In genomic region chr2:64899081-64899865, GRCh38 we compare ENCODE assay signal across 27 cellular contexts.
DNase-seq lines count a peak whose midpoint lies in the region; ATAC-seq, FAIRE-seq and TF ChIP-seq lines count a peak whose summit lies in the region.
"Had no signal": no experiment of that assay in that cellular context is flagged by ENCODE, and none has a peak within 500 bp of the region (broad histone marks: within the 10 kb centered on the region; RNA-seq: fewer than 3 reads in every experiment).

No MANE protein-coding gene starts in this region.

- no peaks in the 10 kb centered on the region for H3K27me3 ChIP-seq in pancreas
- no peaks in the 10 kb centered on the region for H3K27me3 ChIP-seq in Peyer's patch
- H3K27me3 ChIP-seq: gastrocnemius medialis, hepatocyte, left lung, MG63, SJSA1, stomach, tibial artery had no signal

- no peak for TF ChIP-seq CTCF in activated CD8-positive, alpha-beta T cell treated with anti-CD3 and anti-CD28 coated beads for 36 hours (IDR thresholded peaks at IDR 0.05)
- TF ChIP-seq CTCF in pancreas (IDR thresholded peaks at IDR 0.05): no peak
- TF ChIP-seq CTCF in Peyer's patch (IDR thresholded peaks at IDR 0.05): no peak

- peaks cover 13% of the 10 kb centered on the region for H3K4me1 Mint-ChIP-seq in activated CD8-positive, alpha-beta T cell treated with anti-CD3 and anti-CD28 coated beads, Interleukin-2, amount 10 ng/mL, durations not matched to agents 7 days and 5 days (ENCODE audit: low read depth)
- peaks cover 6% of the 10 kb centered on the region for H3K4me1 Mint-ChIP-seq in activated CD8-positive, alpha-beta T cell treated with anti-CD3 and anti-CD28 coated beads for 36 hours (ENCODE audit: low read depth)
- H3K4me1 Mint-ChIP-seq in T-helper 17 cell: peaks cover 9% of the 10 kb centered on the region
- H3K4me1 Mint-ChIP-seq in effector memory CD8-positive, alpha-beta T cell (ENCODE audit: low read depth in 2 of 2): peaks cover 3 to 7% of the 10 kb centered on the region in 2 donors

- intact Hi-C loops in activated CD8-positive, alpha-beta T cell treated with anti-CD3 and anti-CD28 coated beads for 36 hours (cut with micrococcal nuclease): no loop called here
- intact Hi-C loops in pancreas (cut with DNase I): no loop called here
- intact Hi-C loops in head of caudate nucleus (cut with DNase I): no loop called here

- H3K27me3 Mint-ChIP-seq in activated CD8-positive, alpha-beta T cell treated with anti-CD3 and anti-CD28 coated beads, Interleukin-2, amount 10 ng/mL, durations not matched to agents 7 days and 5 days (ENCODE audit: low read depth): peaks cover 20% of the 10 kb centered on the region
- peaks cover 5% of the 10 kb centered on the region for H3K27me3 Mint-ChIP-seq in activated CD8-positive, alpha-beta T cell treated with anti-CD3 and anti-CD28 coated beads for 36 hours
- peaks cover 23% of the 10 kb centered on the region for H3K27me3 Mint-ChIP-seq in T-helper 17 cell
- H3K27me3 Mint-ChIP-seq in effector memory CD8-positive, alpha-beta T cell: peaks cover 23 to 24% of the 10 kb centered on the region in 2 donors
- H3K27me3 Mint-ChIP-seq: naive B cell had no signal

- CTCF ChIA-PET in activated CD8-positive, alpha-beta T cell treated with anti-CD3 and anti-CD28 coated beads, Interleukin-2, amount 10 ng/mL, durations not matched to agents 7 days and 5 days (lab: Charles Lee): no interaction called here
- CTCF ChIA-PET in activated CD8-positive, alpha-beta T cell treated with anti-CD3 and anti-CD28 coated beads for 36 hours (lab: Charles Lee): no interaction called here

- H3K9me3 Mint-ChIP-seq in activated CD8-positive, alpha-beta T cell treated with anti-CD3 and anti-CD28 coated beads, Interleukin-2, amount 10 ng/mL, durations not matched to agents 7 days and 5 days (ENCODE audit: insufficient read depth): no peaks in the 10 kb centered on the region
- no peaks in the 10 kb centered on the region for H3K9me3 Mint-ChIP-seq in activated CD8-positive, alpha-beta T cell treated with anti-CD3 and anti-CD28 coated beads for 36 hours
- H3K9me3 Mint-ChIP-seq in effector memory CD8-positive, alpha-beta T cell: no peaks in the 10 kb centered on the region
- H3K9me3 Mint-ChIP-seq: activated CD4-positive, alpha-beta memory T cell treated with anti-CD3 and anti-CD28 coated beads for 36 hours; activated naive CD4-positive, alpha-beta T cell treated with anti-CD3 and anti-CD28 coated beads for 36 hours; activated T-cell treated with anti-CD3 and anti-CD28 coated beads, Interleukin-2, amount 50 U/mL, for 24 hours had no signal

- POLR2A ChIA-PET in activated CD8-positive, alpha-beta T cell treated with anti-CD3 and anti-CD28 coated beads, Interleukin-2, amount 10 ng/mL, durations not matched to agents 7 days and 5 days (lab: Charles Lee): no interaction called here
- POLR2A ChIA-PET in activated CD8-positive, alpha-beta T cell treated with anti-CD3 and anti-CD28 coated beads for 36 hours (lab: Charles Lee): interaction anchor here (1.0 kb wide), 1 partner anchor 18 kb away, joined by 3 read pairs; no protein-coding TSS in a partner anchor

- WGBS in pancreas, 2 donors: 82 to 83% methylated on average over 37 of the region's 37 CpGs

- H3K9me3 ChIP-seq in T-helper 17 cell (ENCODE audit: control insufficient read depth, low read length, poor library complexity, severe bottlenecking) (no peaks in the 10 kb centered on the region), pancreas (no peaks in the 10 kb centered on the region), Peyer's patch (no peaks in the 10 kb centered on the region)
- H3K9me3 ChIP-seq: gastrocnemius medialis, left lung, stomach had no signal

- no peaks in the 10 kb centered on the region for H3K36me3 Mint-ChIP-seq in activated CD8-positive, alpha-beta T cell treated with anti-CD3 and anti-CD28 coated beads, Interleukin-2, amount 10 ng/mL, durations not matched to agents 7 days and 5 days (ENCODE audit: low read depth)
- H3K36me3 Mint-ChIP-seq in activated CD8-positive, alpha-beta T cell treated with anti-CD3 and anti-CD28 coated beads for 36 hours (ENCODE audit: low read depth): no peaks in the 10 kb centered on the region
- no peaks in the 10 kb centered on the region for H3K36me3 Mint-ChIP-seq in T-helper 17 cell (ENCODE audit: low read depth)
- no peaks in the 10 kb centered on the region for H3K36me3 Mint-ChIP-seq in effector memory CD8-positive, alpha-beta T cell (ENCODE audit: insufficient read depth)
- H3K36me3 Mint-ChIP-seq: activated CD4-positive, alpha-beta memory T cell treated with anti-CD3 and anti-CD28 coated beads for 36 hours; naive B cell had no signal

- H3K4me3 ChIP-seq in pancreas (no peak overlapping the region), Peyer's patch (no peak overlapping the region)
- H3K4me3 ChIP-seq: gastrocnemius medialis, hepatocyte, left lung, MG63, SJSA1, stomach, tibial artery had no signal

- TF ChIP-seq POLR2A in Peyer's patch (IDR thresholded peaks at IDR 0.05): no peak

- peak overlapping the region; percentile 23 for H3K27ac Mint-ChIP-seq in activated CD8-positive, alpha-beta T cell treated with anti-CD3 and anti-CD28 coated beads, Interleukin-2, amount 10 ng/mL, durations not matched to agents 7 days and 5 days
- no peak overlapping the region for H3K27ac Mint-ChIP-seq in activated CD8-positive, alpha-beta T cell treated with anti-CD3 and anti-CD28 coated beads for 36 hours
- no peak overlapping the region for H3K27ac Mint-ChIP-seq in T-helper 17 cell
- H3K27ac Mint-ChIP-seq in effector memory CD8-positive, alpha-beta T cell: peak overlapping the region in 1 of 2 donors; percentile 36
- H3K27ac Mint-ChIP-seq: activated CD4-positive, alpha-beta memory T cell treated with anti-CD3 and anti-CD28 coated beads for 36 hours; activated naive CD4-positive, alpha-beta T cell treated with anti-CD3 and anti-CD28 coated beads for 36 hours; activated T-cell treated with anti-CD3 and anti-CD28 coated beads, Interleukin-2, amount 50 U/mL, for 24 hours had no signal

- H3K4me3 Mint-ChIP-seq in activated CD8-positive, alpha-beta T cell treated with anti-CD3 and anti-CD28 coated beads, Interleukin-2, amount 10 ng/mL, durations not matched to agents 7 days and 5 days: no peak overlapping the region
- no peak overlapping the region for H3K4me3 Mint-ChIP-seq in activated CD8-positive, alpha-beta T cell treated with anti-CD3 and anti-CD28 coated beads for 36 hours
- peak overlapping the region; percentile 59 for H3K4me3 Mint-ChIP-seq in T-helper 17 cell
- H3K4me3 Mint-ChIP-seq in effector memory CD8-positive, alpha-beta T cell: peak overlapping the region; percentile 48 to 52
- H3K4me3 Mint-ChIP-seq: activated CD4-positive, alpha-beta memory T cell treated with anti-CD3 and anti-CD28 coated beads for 36 hours; activated naive CD4-positive, alpha-beta T cell treated with anti-CD3 and anti-CD28 coated beads for 36 hours; activated T-cell treated with anti-CD3 and anti-CD28 coated beads, Interleukin-2, amount 50 U/mL, for 24 hours; naive B cell had no signal

- no peak overlapping the region for H3K27ac ChIP-seq in pancreas
- H3K27ac ChIP-seq in Peyer's patch: no peak overlapping the region
- H3K27ac ChIP-seq: gastrocnemius medialis, hepatocyte, left lung, SJSA1, stomach, tibial artery had no signal

- no peak for FAIRE-seq in pancreas (lab: Jason Lieb, UNC)

- H3K36me3 ChIP-seq in pancreas: no peaks in the 10 kb centered on the region
- no peaks in the 10 kb centered on the region for H3K36me3 ChIP-seq in Peyer's patch
- H3K36me3 ChIP-seq: gastrocnemius medialis, left lung, MG63, SJSA1, stomach, tibial artery had no signal

- DNase-seq in activated CD8-positive, alpha-beta T cell treated with anti-CD3 and anti-CD28 coated beads, Interleukin-2, amount 10 ng/mL, durations not matched to agents 7 days and 5 days: no peak
- no peak for DNase-seq in activated CD8-positive, alpha-beta T cell treated with anti-CD3 and anti-CD28 coated beads for 36 hours
- DNase-seq in T-helper 17 cell (no peak), pancreas (peak in 1 of 6 donors; percentile 16), Peyer's patch (no peak), head of caudate nucleus (no peak), DMS153 (lab: John Stamatoyannopoulos, UW) (no peak)
- DNase-seq in effector memory CD8-positive, alpha-beta T cell: no peak
- DNase-seq: activated CD4-positive, alpha-beta memory T cell treated with anti-CD3 and anti-CD28 coated beads for 36 hours; activated naive CD4-positive, alpha-beta T cell treated with anti-CD3 and anti-CD28 coated beads for 36 hours; activated T-cell treated with anti-CD3 and anti-CD28 coated beads, Interleukin-2, amount 50 U/mL, for 24 hours; aorta; dermis blood vessel endothelial cell; gastrocnemius medialis; KG1; left lung; MG63; naive B cell; NCI-H2029 treated with DMSO at 0.1 percent for 48 hours; NCI-H526; nucleus accumbens; stimulated activated CD8-positive, alpha-beta memory T cell treated with anti-CD3 and anti-CD28 coated beads, Interleukin-4, amount 100 ng/mL, for 48 hours; stomach had no signal

- ATAC-seq in activated CD8-positive, alpha-beta T cell treated with anti-CD3 and anti-CD28 coated beads, Interleukin-2, amount 10 ng/mL, durations not matched to agents 7 days and 5 days: no peak
- no peak for ATAC-seq in activated CD8-positive, alpha-beta T cell treated with anti-CD3 and anti-CD28 coated beads for 36 hours
- ATAC-seq in T-helper 17 cell: no peak
- no peak for ATAC-seq in effector memory CD8-positive, alpha-beta T cell (replicated peaks)
- peak in 3 of 4 donors; percentile 46 to 49 (median 47) for ATAC-seq in pancreas
- ATAC-seq: gastrocnemius medialis, HCT116 had no signal

- H3K4me1 ChIP-seq in pancreas (peaks cover 0 to 5% (median 0%) of the 10 kb centered on the region in 3 donors), Peyer's patch (peaks cover 0 to 5% (median 0%) of the 10 kb centered on the region in 4 donors)
- H3K4me1 ChIP-seq: gastrocnemius medialis, SJSA1 had no signal

Comparison
In these comparisons a context has a peak if more than half of its experiments do, and no peak if none do; other contexts are left out.
1. ATAC-seq: peak in pancreas (3 of 4); none in activated CD8-positive, alpha-beta T cell treated with anti-CD3 and anti-CD28 coated beads, Interleukin-2, amount 10 ng/mL, durations not matched to agents 7 days and 5 days (single experiment), activated CD8-positive, alpha-beta T cell treated with anti-CD3 and anti-CD28 coated beads for 36 hours (single experiment), T-helper 17 cell (single experiment) and effector memory CD8-positive, alpha-beta T cell (single experiment).
2. H3K4me3 Mint-ChIP-seq: peak in T-helper 17 cell (single experiment) and effector memory CD8-positive, alpha-beta T cell (2 of 2); none in activated CD8-positive, alpha-beta T cell treated with anti-CD3 and anti-CD28 coated beads, Interleukin-2, amount 10 ng/mL, durations not matched to agents 7 days and 5 days (single experiment) and activated CD8-positive, alpha-beta T cell treated with anti-CD3 and anti-CD28 coated beads for 36 hours (single experiment).